19 cellular contexts compared by ENCODE assay signal in genomic region chr2:10073706-10074105, GRCh38. TPM values are rescaled to one million over a fixed set of nuclear protein-coding genes. Genes with fewer than 3 reads are reported as not detected.
"Had no signal": no experiment of that assay in that cellular context is flagged by ENCODE, and none has a peak within 500 bp of the region (broad histone marks: within the 10 kb centered on the region; RNA-seq: fewer than 3 reads in every experiment).

No MANE protein-coding gene starts in this region.

- H3K9me3 ChIP-seq: prostate gland, right atrium auricular region, stomach had no signal

- H3K27ac ChIP-seq: prostate gland, right atrium auricular region, stomach had no signal

- H3K4me1 ChIP-seq: prostate gland had no signal

- H3K9me3 Mint-ChIP-seq: activated naive CD4-positive, alpha-beta T cell treated with anti-CD3 and anti-CD28 coated beads, Interleukin-2, amount 50 U/mL, for 24 hours; mesothelial cell of epicardium; stimulated activated effector memory CD8-positive, alpha-beta T cell treated with anti-CD3 and anti-CD28 coated beads, Interleukin-12 subunit alpha, Interleukin-12 subunit beta, amount 100 ng/mL, for 72 hours; type B pancreatic cell had no signal

- H3K4me3 ChIP-seq: lung, prostate gland, right atrium auricular region, stomach had no signal

- H3K36me3 Mint-ChIP-seq: activated naive CD4-positive, alpha-beta T cell treated with anti-CD3 and anti-CD28 coated beads, Interleukin-2, amount 50 U/mL, for 24 hours; mesothelial cell of epicardium; stimulated activated effector memory CD8-positive, alpha-beta T cell treated with anti-CD3 and anti-CD28 coated beads, Interleukin-12 subunit alpha, Interleukin-12 subunit beta, amount 100 ng/mL, for 72 hours; type B pancreatic cell had no signal

- H3K27ac Mint-ChIP-seq: activated naive CD4-positive, alpha-beta T cell treated with anti-CD3 and anti-CD28 coated beads, Interleukin-2, amount 50 U/mL, for 24 hours; mesothelial cell of epicardium; stimulated activated effector memory CD8-positive, alpha-beta T cell treated with anti-CD3 and anti-CD28 coated beads, Interleukin-12 subunit alpha, Interleukin-12 subunit beta, amount 100 ng/mL, for 72 hours; type B pancreatic cell had no signal

- DNase-seq: activated CD4-positive, alpha-beta T cell treated with anti-CD3 and anti-CD28 coated beads, Interleukin-2, amount 50 U/mL, for 4 hours; activated CD4-positive, CD25-positive, alpha-beta regulatory T cell treated with anti-CD3 and anti-CD28 coated beads, Interleukin-2, amount 50 U/mL, for 72 hours; activated gamma-delta T cell; dermis blood vessel endothelial cell; effector memory CD4-positive, alpha-beta T cell; foreskin fibroblast; hypothalamus; stimulated activated CD4-positive, alpha-beta T cell treated with anti-CD3 and anti-CD28 coated beads, Interleukin-4, amount 100 ng/mL, for 24 hours; stomach; T-helper 1 cell had no signal

- ATAC-seq: left lobe of liver; stimulated activated effector memory CD8-positive, alpha-beta T cell treated with anti-CD3 and anti-CD28 coated beads, Interleukin-12 subunit alpha, Interleukin-12 subunit beta, amount 100 ng/mL, for 72 hours had no signal

- H3K4me3 Mint-ChIP-seq: activated naive CD4-positive, alpha-beta T cell treated with anti-CD3 and anti-CD28 coated beads, Interleukin-2, amount 50 U/mL, for 24 hours; mesothelial cell of epicardium; stimulated activated effector memory CD8-positive, alpha-beta T cell treated with anti-CD3 and anti-CD28 coated beads, Interleukin-12 subunit alpha, Interleukin-12 subunit beta, amount 100 ng/mL, for 72 hours; type B pancreatic cell had no signal

- H3K36me3 ChIP-seq: prostate gland, right atrium auricular region, stomach had no signal

- H3K27me3 ChIP-seq: right atrium auricular region had no signal

RNA-seq across cellular contexts. Expression of gene CYS1, which starts 6.5 kb away (rescaled TPM):
- polyA plus RNA-seq: neural cell had no signal
